Comparison of ENCODE assay signal across 16 cellular contexts in the genomic region with DNA sequence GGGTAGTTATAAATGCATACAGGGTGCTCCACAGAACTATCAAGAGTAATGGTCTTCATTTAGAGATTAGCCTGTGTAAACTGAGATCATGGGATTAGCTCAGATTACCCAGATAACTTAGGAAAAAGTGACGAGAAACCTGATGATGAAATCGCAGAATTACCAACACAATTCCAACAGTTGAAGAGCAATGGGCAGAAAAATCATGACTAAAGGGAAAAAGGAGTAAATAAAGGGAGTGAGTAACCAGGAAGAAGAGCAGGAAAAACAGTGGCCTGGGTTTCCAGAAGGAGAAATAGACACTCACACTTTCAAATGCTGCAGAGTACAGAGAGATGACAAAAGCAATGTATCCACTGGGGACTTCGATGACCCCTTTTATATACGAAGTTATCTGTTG.
DNase-seq lines count a peak whose midpoint lies in the region; ATAC-seq and TF ChIP-seq lines count a peak whose summit lies in the region.
"Had no signal": no experiment of that assay in that cellular context is flagged by ENCODE, and none has a peak within 500 bp of the region (broad histone marks: within the 10 kb centered on the region; RNA-seq: fewer than 3 reads in every experiment).

No MANE protein-coding gene starts in this region.

- no peaks in the 10 kb centered on the region for H4K20me1 ChIP-seq in GM23338 (replicated peaks; ENCODE audit: insufficient read depth)
- no peaks in the 10 kb centered on the region for H4K20me1 ChIP-seq in osteoblast (ENCODE audit: insufficient read depth, low read length)
- H4K20me1 ChIP-seq: BLaER1 had no signal

- DNase-seq in GM23338 (ENCODE audit: low spot score): no peak
- no peak for DNase-seq in HFFc6
- DNase-seq in epithelial cell of esophagus (ENCODE audit: low read depth): peak; percentile 11
- peak; percentile 13 for DNase-seq in osteoblast (ENCODE audit: insufficient read length, low spot score, missing footprints)
- no peak for DNase-seq in globus pallidus (ENCODE audit: low spot score)
- DNase-seq in OCI-M2 (lab: John Stamatoyannopoulos, UW; ENCODE audit: unreplicated experiment): no peak
- DNase-seq: Caco-2; CD4-positive, CD25-positive, alpha-beta regulatory T cell; CD8-positive, alpha-beta T cell; DMS153; DMS79 treated with DMSO at 0.1 percent for 48 hours; GF-D8; H7; HCEC 1CT had no signal

- no peaks in the 10 kb centered on the region for H3K9me3 Mint-ChIP-seq in GM23338
- H3K9me3 Mint-ChIP-seq in HFFc6: no peaks in the 10 kb centered on the region; the same call in 1 of the 2 replicates

- H3K4me1 ChIP-seq in GM23338 (ENCODE audit: insufficient read depth): peaks cover 5% of the 10 kb centered on the region
- peaks cover 4% of the 10 kb centered on the region for H3K4me1 ChIP-seq in osteoblast (ENCODE audit: insufficient read depth, low read length)
- H3K4me1 ChIP-seq: Caco-2 had no signal

- H3K4me3 Mint-ChIP-seq in GM23338 (no peak overlapping the region), HFFc6 (no peak overlapping the region; the same call in 1 of the 2 replicates)
- H3K4me3 Mint-ChIP-seq: CD4-positive, CD25-positive, alpha-beta regulatory T cell; CD8-positive, alpha-beta T cell had no signal

- peaks cover 1% of the 10 kb centered on the region; the same call in 2 of the 3 replicates for H3K4me1 Mint-ChIP-seq in GM23338
- H3K4me1 Mint-ChIP-seq in HFFc6 (ENCODE audit: low read depth): peaks cover 63% of the 10 kb centered on the region
- H3K4me1 Mint-ChIP-seq: CD4-positive, CD25-positive, alpha-beta regulatory T cell had no signal

- H2AFZ ChIP-seq in GM23338 (peak overlapping the region; percentile 58; the same call in 1 of the 2 replicates), osteoblast (ENCODE audit: low read length) (no peak overlapping the region)

- H3K36me3 ChIP-seq in GM23338 (ENCODE audit: insufficient read depth): no peaks in the 10 kb centered on the region
- no peaks in the 10 kb centered on the region for H3K36me3 ChIP-seq in osteoblast (ENCODE audit: insufficient read depth, low read length)
- H3K36me3 ChIP-seq: BLaER1 had no signal

- H3K9me2 ChIP-seq in GM23338 (ENCODE audit: insufficient read depth): 0 out of 2 replicates have a peak, but pooled peaks cover 7% of the 10 kb centered on the region

- H3K27ac Mint-ChIP-seq in GM23338 (no peak overlapping the region), HFFc6 (peak overlapping the region; percentile 5; the same call in 1 of the 2 replicates)
- H3K27ac Mint-ChIP-seq: CD8-positive, alpha-beta T cell had no signal

- H3K27me3 ChIP-seq in GM23338 (ENCODE audit: insufficient read depth): no peaks in the 10 kb centered on the region
- no peaks in the 10 kb centered on the region for H3K27me3 ChIP-seq in osteoblast (ENCODE audit: insufficient read depth, low read length)
- H3K27me3 ChIP-seq: BLaER1 had no signal

- no peaks in the 10 kb centered on the region for H3F3A ChIP-seq in GM23338 (replicated peaks; ENCODE audit: low read depth)

- H3K79me2 ChIP-seq in GM23338 (replicated peaks; ENCODE audit: insufficient read depth) (no peaks in the 10 kb centered on the region), osteoblast (ENCODE audit: insufficient read depth, low read length) (no peaks in the 10 kb centered on the region)

- H3K4me3 ChIP-seq in GM23338 (no peak overlapping the region), epithelial cell of esophagus (ENCODE audit: low read length) (no peak overlapping the region), osteoblast (ENCODE audit: insufficient read depth, low read length) (no peak overlapping the region)
- H3K4me3 ChIP-seq: BLaER1 had no signal

- ATAC-seq in GM23338: no peak
- ATAC-seq: CD8-positive, alpha-beta T cell had no signal

- H3K27me3 Mint-ChIP-seq in GM23338 (ENCODE audit: insufficient read depth, low read depth, poor library complexity): no peaks in the 10 kb centered on the region
- peaks cover 2% of the 10 kb centered on the region; the same call in 1 of the 2 replicates for H3K27me3 Mint-ChIP-seq in HFFc6 (ENCODE audit: insufficient read depth)
- H3K27me3 Mint-ChIP-seq: CD4-positive, CD25-positive, alpha-beta regulatory T cell had no signal

- no peaks in the 10 kb centered on the region for H3K36me3 Mint-ChIP-seq in GM23338 (ENCODE audit: low read depth)
- H3K36me3 Mint-ChIP-seq in HFFc6 (ENCODE audit: low read depth): no peaks in the 10 kb centered on the region
- H3K36me3 Mint-ChIP-seq: CD4-positive, CD25-positive, alpha-beta regulatory T cell; CD8-positive, alpha-beta T cell had no signal

- TF ChIP-seq CTCF in GM23338 (conservative IDR thresholded peaks at IDR 0.05; ENCODE audit: low read depth in 2 of 2) (no peak), HFFc6 (IDR thresholded peaks at IDR 0.05) (no peak), epithelial cell of esophagus (IDR thresholded peaks at IDR 0.05; ENCODE audit: insufficient read depth, low read depth, low read length, missing control alignments) (no peak), osteoblast (IDR thresholded peaks at IDR 0.05; ENCODE audit: extremely low read depth, low read depth, low read length) (no peak)

- H3K27ac ChIP-seq in GM23338 (ENCODE audit: low read depth) (no peak overlapping the region), osteoblast (ENCODE audit: low read depth, low read length) (no peak overlapping the region)
- H3K27ac ChIP-seq: BLaER1, C4-2B had no signal

- H3K4me2 ChIP-seq in GM23338 (no peak overlapping the region), osteoblast (ENCODE audit: insufficient read depth, low read length) (no peak overlapping the region)
- H3K4me2 ChIP-seq: BLaER1 had no signal

- H3K9me3 ChIP-seq in osteoblast (ENCODE audit: low read depth, low read length): no peaks in the 10 kb centered on the region
- H3K9me3 ChIP-seq: Caco-2 had no signal

TF ChIP-seq in GM23338, 12 proteins besides CTCF, POLR2A, EP300 and RAD21 (continues in another document):
- TF ChIP-seq POLR2AphosphoS5 (IDR thresholded peaks at IDR 0.05; ENCODE audit: low read depth): no peak
- no peak for TF ChIP-seq ETS1 (IDR thresholded peaks at IDR 0.05)
- no peak for TF ChIP-seq ZNF114 (CRISPR knock-in tag; IDR thresholded peaks at IDR 0.05)
- no peak for TF ChIP-seq CREB1 (CRISPR knock-in tag; IDR thresholded peaks at IDR 0.05; ENCODE audit: low read depth)
- TF ChIP-seq EZH2phosphoT487 (IDR thresholded peaks at IDR 0.05; ENCODE audit: unreplicated experiment): no peak
- no peak for TF ChIP-seq JUNB (IDR thresholded peaks at IDR 0.05; ENCODE audit: unreplicated experiment)
- TF ChIP-seq, protein P1, sequence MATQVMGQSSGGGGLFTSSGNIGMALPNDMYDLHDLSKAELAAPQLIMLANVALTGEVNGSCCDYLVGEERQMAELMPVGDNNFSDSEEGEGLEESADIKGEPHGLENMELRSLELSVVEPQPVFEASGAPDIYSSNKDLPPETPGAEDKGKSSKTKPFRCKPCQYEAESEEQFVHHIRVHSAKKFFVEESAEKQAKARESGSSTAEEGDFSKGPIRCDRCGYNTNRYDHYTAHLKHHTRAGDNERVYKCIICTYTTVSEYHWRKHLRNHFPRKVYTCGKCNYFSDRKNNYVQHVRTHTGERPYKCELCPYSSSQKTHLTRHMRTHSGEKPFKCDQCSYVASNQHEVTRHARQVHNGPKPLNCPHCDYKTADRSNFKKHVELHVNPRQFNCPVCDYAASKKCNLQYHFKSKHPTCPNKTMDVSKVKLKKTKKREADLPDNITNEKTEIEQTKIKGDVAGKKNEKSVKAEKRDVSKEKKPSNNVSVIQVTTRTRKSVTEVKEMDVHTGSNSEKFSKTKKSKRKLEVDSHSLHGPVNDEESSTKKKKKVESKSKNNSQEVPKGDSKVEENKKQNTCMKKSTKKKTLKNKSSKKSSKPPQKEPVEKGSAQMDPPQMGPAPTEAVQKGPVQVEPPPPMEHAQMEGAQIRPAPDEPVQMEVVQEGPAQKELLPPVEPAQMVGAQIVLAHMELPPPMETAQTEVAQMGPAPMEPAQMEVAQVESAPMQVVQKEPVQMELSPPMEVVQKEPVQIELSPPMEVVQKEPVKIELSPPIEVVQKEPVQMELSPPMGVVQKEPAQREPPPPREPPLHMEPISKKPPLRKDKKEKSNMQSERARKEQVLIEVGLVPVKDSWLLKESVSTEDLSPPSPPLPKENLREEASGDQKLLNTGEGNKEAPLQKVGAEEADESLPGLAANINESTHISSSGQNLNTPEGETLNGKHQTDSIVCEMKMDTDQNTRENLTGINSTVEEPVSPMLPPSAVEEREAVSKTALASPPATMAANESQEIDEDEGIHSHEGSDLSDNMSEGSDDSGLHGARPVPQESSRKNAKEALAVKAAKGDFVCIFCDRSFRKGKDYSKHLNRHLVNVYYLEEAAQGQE (IDR thresholded peaks at IDR 0.05; ENCODE audit: unreplicated experiment): no peak
- TF ChIP-seq NANOG (IDR thresholded peaks at IDR 0.05; ENCODE audit: borderline replicate concordance): no peak
- TF ChIP-seq EZH2 (IDR thresholded peaks at IDR 0.05; ENCODE audit: low read depth, unreplicated experiment): no peak
- no peak for TF ChIP-seq STAT1 (IDR thresholded peaks at IDR 0.05; ENCODE audit: unreplicated experiment)
- TF ChIP-seq ZNF331 (CRISPR knock-in tag; IDR thresholded peaks at IDR 0.05; ENCODE audit: low read depth): no peak

Comparison
In these comparisons a context has a peak if more than half of its experiments do, and no peak if none do; other contexts are left out.
1. DNase-seq: peak in epithelial cell of esophagus (single experiment) and osteoblast (single experiment); none in GM23338 (single experiment), HFFc6 (single experiment), globus pallidus (single experiment) and OCI-M2 (single experiment).